8 cellular contexts compared by ENCODE assay signal in genomic region chr1:110780600-110781484, GRCh38.
A peak's percentile ranks its signal among the peaks of the same experiment; 100 is the strongest.
DNase-seq lines count a peak whose midpoint lies in the region; ATAC-seq and TF ChIP-seq lines count a peak whose summit lies in the region.

No MANE protein-coding gene starts in this region.

- 27% methylated on average over 31 of the region's 31 CpGs for WGBS in HUES64
- 19 to 23% (median 21%) methylated on average over 31 of the region's 31 CpGs for WGBS in stomach, 5 donors

- no peak for TF ChIP-seq POLR2A in stomach (IDR thresholded peaks at IDR 0.05)

- H4K20me1 ChIP-seq in PC-3 (ENCODE audit: low read length) (no peaks in the 10 kb centered on the region), neural progenitor cell (ENCODE audit: low read depth) (no peaks in the 10 kb centered on the region)

- H3K27me3 ChIP-seq in HUES64 (ENCODE audit: insufficient read depth, low read length): peaks cover 14% of the 10 kb centered on the region
- peaks cover 44% of the 10 kb centered on the region for H3K27me3 ChIP-seq in PC-3 (ENCODE audit: low read length)
- peaks cover 40% of the 10 kb centered on the region for H3K27me3 ChIP-seq in neural progenitor cell
- peaks cover 0 to 42% (median 0%) of the 10 kb centered on the region in 3 donors for H3K27me3 ChIP-seq in stomach

- H3K27me3 Mint-ChIP-seq in neural progenitor cell (ENCODE audit: insufficient read depth, low read depth): peaks cover 13% of the 10 kb centered on the region

- H2AFZ ChIP-seq in PC-3 (ENCODE audit: low read length): 0 out of 2 replicates have a peak overlapping the region, but pooled peaks have one; percentile 7
- H2AFZ ChIP-seq in neural progenitor cell (replicated peaks): peak overlapping the region; percentile 99

- H3K4me2 ChIP-seq in PC-3 (ENCODE audit: low read length): no peak overlapping the region
- H3K4me2 ChIP-seq in neural progenitor cell: peak overlapping the region; percentile 79

- intact Hi-C loops in PC-3 (cut with micrococcal nuclease): no loop called here
- intact Hi-C loops in stomach (cut with DNase I; ENCODE audit: low total_unique reads): loop anchor here (10.0 kb wide), 1 partner anchor 166 kb away; no protein-coding TSS in a partner anchor

- H3K79me2 ChIP-seq in PC-3 (ENCODE audit: low read length) (no peaks in the 10 kb centered on the region), neural progenitor cell (ENCODE audit: low read depth) (no peaks in the 10 kb centered on the region)

- ATAC-seq in PC-3: peak; percentile 53; the same call in 1 of the 2 replicates
- ATAC-seq in HG03280 (IDR thresholded peaks at IDR 0.05; ENCODE audit: unreplicated experiment): no peak

- TF ChIP-seq EP300 in stomach (IDR thresholded peaks at IDR 0.05): no peak

- H3K36me3 Mint-ChIP-seq in neural progenitor cell: no peaks in the 10 kb centered on the region

- H3K9me3 Mint-ChIP-seq in neural progenitor cell: no peaks in the 10 kb centered on the region

- no peak overlapping the region for H3K27ac Mint-ChIP-seq in neural progenitor cell

- POLR2A ChIA-PET in PC-3 (lab: Charles Lee; ENCODE audit: unreplicated experiment): no interaction called here

- peak; percentile 82 for TF ChIP-seq CTCF in PC-3 (conservative IDR thresholded peaks at IDR 0.05; ENCODE audit: low read depth, low read length)
- peak; percentile 90 for TF ChIP-seq CTCF in neural progenitor cell (IDR thresholded peaks at IDR 0.05)
- TF ChIP-seq CTCF in stomach (IDR thresholded peaks at IDR 0.05): peak in 4 of 7 experiments; percentile 57 to 74 (median 69)

- H3K4me1 ChIP-seq in HUES64 (ENCODE audit: insufficient read depth, low read length): no peaks in the 10 kb centered on the region
- no peaks in the 10 kb centered on the region for H3K4me1 ChIP-seq in PC-3 (ENCODE audit: insufficient read depth, low read length)
- no peaks in the 10 kb centered on the region for H3K4me1 ChIP-seq in neural progenitor cell
- H3K4me1 ChIP-seq in stomach: peaks cover 0 to 7% (median 3%) of the 10 kb centered on the region in 4 donors

- H3K36me3 ChIP-seq in HUES64 (ENCODE audit: insufficient read depth, low read length) (no peaks in the 10 kb centered on the region), PC-3 (ENCODE audit: low read depth, low read length) (no peaks in the 10 kb centered on the region), neural progenitor cell (no peaks in the 10 kb centered on the region), stomach (no peaks in the 10 kb centered on the region)

- H3K9ac ChIP-seq in HUES64 (ENCODE audit: low read depth, low read length) (no peak overlapping the region), PC-3 (ENCODE audit: low read length) (no peak overlapping the region), neural progenitor cell (no peak overlapping the region)

- H3F3A ChIP-seq in PC-3 (ENCODE audit: low read length, unreplicated experiment) (no peaks in the 10 kb centered on the region), neural progenitor cell (ENCODE audit: low read depth) (no peaks in the 10 kb centered on the region)

- peak; percentile 91 for DNase-seq in DMS 273 (lab: John Stamatoyannopoulos, UW; ENCODE audit: unreplicated experiment)
- DNase-seq in PC-3: peak; percentile 90
- peak; percentile 82 to 85 for DNase-seq in activated T-cell treated with anti-CD3 and anti-CD28 coated beads, Interleukin-2, amount 50 U/mL, for 48 hours
- DNase-seq in fibroblast of the conjunctiva (ENCODE audit: low read depth): peak; percentile 47
- peak; percentile 87 for DNase-seq in neural progenitor cell (ENCODE audit: low spot score)
- peak; percentile 75 for DNase-seq in stomach

- H3K4me3 ChIP-seq in HUES64 (ENCODE audit: low read length) (peak overlapping the region; percentile 51), PC-3 (ENCODE audit: low read length) (no peak overlapping the region), neural progenitor cell (peak overlapping the region; percentile 43), stomach (no peak overlapping the region)

- no peak overlapping the region for H3K4me3 Mint-ChIP-seq in neural progenitor cell

- no TSS peak for BruUV-seq in PC-3 (replicated peaks; lab: Mats Ljungman, UMichigan)

- no peaks in the 10 kb centered on the region for H3K9me2 ChIP-seq in PC-3 (replicated peaks; ENCODE audit: low read length)

- CTCF ChIA-PET in PC-3 (lab: Charles Lee): interaction anchor here (0.6 kb wide), 2 partner anchors 211 to 258 kb away, joined by 3 to 4 read pairs; no protein-coding TSS in a partner anchor

- no peaks in the 10 kb centered on the region for H3K4me1 Mint-ChIP-seq in neural progenitor cell

- H3K9me3 ChIP-seq in HUES64 (ENCODE audit: insufficient read depth, low read depth, low read length) (no peaks in the 10 kb centered on the region), PC-3 (ENCODE audit: low read length) (no peaks in the 10 kb centered on the region), neural progenitor cell (ENCODE audit: low read depth) (no peaks in the 10 kb centered on the region), stomach (no peaks in the 10 kb centered on the region)

- H3K27ac ChIP-seq in HUES64 (ENCODE audit: low read depth, low read length): no peak overlapping the region
- no peak overlapping the region for H3K27ac ChIP-seq in PC-3 (ENCODE audit: low read length)
- no peak overlapping the region for H3K27ac ChIP-seq in neural progenitor cell
- H3K27ac ChIP-seq in stomach: no peak overlapping the region

Comparison
In these comparisons a context has a peak if more than half of its experiments do, and no peak if none do; other contexts are left out.
1. H3K4me3 ChIP-seq: peak in HUES64 (single experiment) and neural progenitor cell (single experiment); none in PC-3 (single experiment) and stomach (0 of 4).
2. Peak in every context shown above with its lines, with median percentiles within 50 percentile points of each other: DNase-seq and CTCF ChIP-seq.